ENCODE assay signal across 14 cellular contexts in genomic region chr17:34850023-34850422, GRCh38.
"Had no signal": no experiment of that assay in that cellular context is flagged by ENCODE, and none has a peak within 500 bp of the region (broad histone marks: within the 10 kb centered on the region; RNA-seq: fewer than 3 reads in every experiment).

No MANE protein-coding gene starts in this region.

- ATAC-seq: activated CD8-positive, alpha-beta T cell treated with anti-CD3 and anti-CD28 coated beads, Interleukin-2, amount 10 ng/mL, durations not matched to agents 7 days and 5 days; naive thymus-derived CD8-positive, alpha-beta T cell; right cardiac atrium; stimulated activated naive B cell treated with anti-CD40 and anti-IgM and Interleukin-4, amounts not matched to agents 10 μg/mL and 1 μg/mL and 100 μg/mL, for 72 hours; WTC11 had no signal

- H3K9me3 ChIP-seq: transverse colon had no signal

- H3K4me2 ChIP-seq: smooth muscle cell had no signal

- DNase-seq: activated CD4-positive, alpha-beta T cell treated with anti-CD3 and anti-CD28 coated beads for 48 hours; activated CD8-positive, alpha-beta memory T cell treated with anti-CD3 and anti-CD28 coated beads, Interleukin-2, amount 50 U/mL, for 48 hours; activated CD8-positive, alpha-beta T cell treated with anti-CD3 and anti-CD28 coated beads, Interleukin-2, amount 10 ng/mL, durations not matched to agents 7 days and 5 days; activated naive CD8-positive, alpha-beta T cell treated with anti-CD3 and anti-CD28 coated beads, Interleukin-2, amount 10 ng/mL, durations not matched to agents 7 days and 5 days; hypothalamus; naive thymus-derived CD8-positive, alpha-beta T cell; occipital lobe; right cardiac atrium; stimulated activated naive B cell treated with anti-CD40 and anti-IgM and Interleukin-4, amounts not matched to agents 10 μg/mL and 1 μg/mL and 100 μg/mL, for 72 hours; substantia nigra; transverse colon had no signal

- H3K4me1 ChIP-seq: transverse colon had no signal

- H3K4me3 ChIP-seq: lung, smooth muscle cell, transverse colon had no signal

- H3K36me3 ChIP-seq: transverse colon had no signal

- H3K27ac ChIP-seq: transverse colon had no signal

- H3K27me3 ChIP-seq: transverse colon had no signal
